Comparison of ENCODE assay signal across 19 cellular contexts in the genomic region with DNA sequence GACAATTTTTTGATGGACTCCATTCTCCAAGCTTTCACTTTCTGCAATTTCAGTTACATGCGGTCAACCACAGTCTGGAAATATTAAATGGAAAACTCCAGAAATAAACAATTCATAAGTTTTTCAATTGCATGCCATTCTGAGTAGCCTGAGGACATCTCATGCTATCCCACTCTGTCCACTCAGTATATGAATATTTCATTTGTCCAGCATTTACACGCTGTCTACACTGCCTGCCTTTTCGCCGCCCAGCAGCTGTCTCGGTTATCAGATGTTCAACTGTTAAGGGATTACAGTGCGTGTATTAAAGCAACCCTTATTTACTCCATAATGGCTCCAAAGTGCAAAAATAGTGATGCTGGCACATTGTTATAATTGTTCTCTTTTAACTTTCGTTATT.
"Had no signal": no experiment of that assay in that cellular context is flagged by ENCODE, and none has a peak within 500 bp of the region (broad histone marks: within the 10 kb centered on the region; RNA-seq: fewer than 3 reads in every experiment).

No MANE protein-coding gene starts in this region.

- H3K27ac ChIP-seq: adrenal gland, Peyer's patch had no signal

- DNase-seq: activated CD4-positive, alpha-beta T cell treated with anti-CD3 and anti-CD28 coated beads for 48 hours; activated CD4-positive, alpha-beta T cell treated with anti-CD3 and anti-CD28 coated beads, Interleukin-2, amount 50 U/mL, for 4 hours; activated CD8-positive, alpha-beta memory T cell treated with anti-CD3 and anti-CD28 coated beads, Interleukin-2, amount 50 U/mL, for 48 hours; activated naive CD4-positive, alpha-beta T cell treated with anti-CD3 and anti-CD28 coated beads, Interleukin-2, amount 50 U/mL, for 16 hours; activated naive CD8-positive, alpha-beta T cell treated with anti-CD3 and anti-CD28 coated beads, Interleukin-2, amount 10 ng/mL, durations not matched to agents 7 days and 5 days; activated T-cell treated with anti-CD3 and anti-CD28 coated beads, Interleukin-2, amount 50 U/mL, for 1 hour; adrenal gland; anterior cingulate cortex; Kasumi-1; NCI-H1105 treated with DMSO at 0.1 percent for 48 hours; NCI-H1436 treated with DMSO at 0.1 percent for 48 hours; NCI-H187; NCI-H2081; NCI-H526; NK-92 treated with Interleukin-12 subunit alpha and Interleukin-12 subunit beta, amount 100 ng/mL, for 24 hours; Peyer's patch; SHP77 treated with DMSO at 0.1 percent for 48 hours had no signal

- H3K4me1 ChIP-seq: adrenal gland, Peyer's patch had no signal

- H3K9me3 ChIP-seq: adrenal gland, Peyer's patch had no signal

- H3K9me3 Mint-ChIP-seq: T-helper 1 cell treated with Interleukin-12 subunit alpha and Interleukin-12 subunit beta and Interleukin-4 antibody, amounts not matched to agents 30 μg/mL and 1 μg/mL, for 36 hours had no signal

- H3K4me3 Mint-ChIP-seq: activated CD8-positive, alpha-beta T cell treated with anti-CD3 and anti-CD28 coated beads, Interleukin-2, amount 10 ng/mL, durations not matched to agents 7 days and 5 days; activated naive CD8-positive, alpha-beta T cell treated with anti-CD3 and anti-CD28 coated beads, Interleukin-2, amount 10 ng/mL, durations not matched to agents 7 days and 5 days; T-helper 1 cell treated with Interleukin-12 subunit alpha and Interleukin-12 subunit beta and Interleukin-4 antibody, amounts not matched to agents 30 μg/mL and 1 μg/mL, for 36 hours had no signal

- H3K36me3 Mint-ChIP-seq: activated naive CD8-positive, alpha-beta T cell treated with anti-CD3 and anti-CD28 coated beads, Interleukin-2, amount 10 ng/mL, durations not matched to agents 7 days and 5 days had no signal

- H3K27ac Mint-ChIP-seq: activated CD8-positive, alpha-beta T cell treated with anti-CD3 and anti-CD28 coated beads, Interleukin-2, amount 10 ng/mL, durations not matched to agents 7 days and 5 days; activated naive CD8-positive, alpha-beta T cell treated with anti-CD3 and anti-CD28 coated beads, Interleukin-2, amount 10 ng/mL, durations not matched to agents 7 days and 5 days; T-helper 1 cell treated with Interleukin-12 subunit alpha and Interleukin-12 subunit beta and Interleukin-4 antibody, amounts not matched to agents 30 μg/mL and 1 μg/mL, for 36 hours had no signal

- H3K27me3 ChIP-seq: adrenal gland, Peyer's patch had no signal

- H3K36me3 ChIP-seq: adrenal gland, Peyer's patch had no signal

- H3K4me3 ChIP-seq: adrenal gland, Peyer's patch had no signal
